In the genomic region with DNA sequence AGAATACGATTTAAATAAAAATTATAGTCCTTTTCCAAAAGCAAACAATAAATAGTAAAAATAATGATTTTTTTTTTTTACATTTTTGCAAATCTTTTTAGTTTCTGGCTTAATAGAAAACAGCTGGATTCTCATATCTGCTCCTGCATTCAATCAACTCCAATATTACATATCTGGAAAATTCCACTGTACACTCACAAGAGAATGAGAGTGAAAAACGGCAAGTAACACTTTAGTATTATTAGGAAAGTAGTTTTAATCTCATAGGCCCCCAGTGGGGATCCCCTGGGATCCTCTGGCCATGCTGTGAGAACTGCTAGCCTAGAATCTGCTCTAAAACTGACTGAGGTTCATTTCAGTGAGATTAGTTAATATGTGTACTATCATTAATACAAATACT, we compare ENCODE assay signal across 26 cellular contexts.
"Had no signal": no experiment of that assay in that cellular context is flagged by ENCODE, and none has a peak within 500 bp of the region (broad histone marks: within the 10 kb centered on the region; RNA-seq: fewer than 3 reads in every experiment).

No MANE protein-coding gene starts in this region.

- H3K27ac ChIP-seq: adrenal gland, ascending aorta, brain microvascular endothelial cell, esophagus muscularis mucosa, foreskin keratinocyte, parathyroid adenoma, right lobe of liver, skin epidermis, tibial artery had no signal

- H2AFZ ChIP-seq: parathyroid adenoma had no signal

- H3K27me3 ChIP-seq: adrenal gland, ascending aorta, brain microvascular endothelial cell, esophagus muscularis mucosa, foreskin keratinocyte, right lobe of liver, tibial artery had no signal

- H3K9me3 ChIP-seq: adrenal gland, ascending aorta, esophagus muscularis mucosa, right lobe of liver, tibial artery had no signal

- H3K79me2 ChIP-seq: parathyroid adenoma had no signal

- FAIRE-seq: endothelial cell of umbilical vein had no signal

- ATAC-seq: activated naive CD4-positive, alpha-beta T cell treated with anti-CD3 and anti-CD28 coated beads, Interleukin-2, amount 50 U/mL, for 72 hours; activated T-helper 17 cell treated with anti-CD3 and anti-CD28 coated beads, Interleukin-2, amount 50 U/mL, for 72 hours; foreskin keratinocyte; right lobe of liver; stimulated activated effector memory CD8-positive, alpha-beta T cell treated with anti-CD3 and anti-CD28 coated beads, Interleukin-12 subunit alpha, Interleukin-12 subunit beta, amount 100 ng/mL, for 72 hours; stimulated activated naive CD8-positive, alpha-beta T cell treated with anti-CD3 and anti-CD28 coated beads, Interleukin-15, amount 100 ng/mL, for 72 hours; T-cell had no signal

- H3K36me3 ChIP-seq: adrenal gland, ascending aorta, brain microvascular endothelial cell, esophagus muscularis mucosa, right lobe of liver, tibial artery had no signal

- H3K4me1 ChIP-seq: adrenal gland, ascending aorta, foreskin keratinocyte, parathyroid adenoma, right lobe of liver had no signal

- H3K9ac ChIP-seq: parathyroid adenoma had no signal

- H3K4me3 ChIP-seq: adrenal gland, ascending aorta, esophagus muscularis mucosa, right lobe of liver, skin epidermis, tibial artery had no signal

- DNase-seq: activated CD4-positive, alpha-beta T cell treated with anti-CD3 and anti-CD28 coated beads for 1 hour; activated CD4-positive, alpha-beta T cell treated with anti-CD3 and anti-CD28 coated beads, Interleukin-2, amount 50 U/mL, for 4 hours; activated CD8-positive, alpha-beta memory T cell treated with anti-CD3 and anti-CD28 coated beads for 24 hours; activated CD8-positive, alpha-beta memory T cell treated with anti-CD3 and anti-CD28 coated beads, Interleukin-2, amount 50 U/mL, for 4 hours; activated T-cell treated with anti-CD3 and anti-CD28 coated beads, Interleukin-2, amount 50 U/mL, for 24 hours; adrenal gland; brain microvascular endothelial cell; central memory CD4-positive, alpha-beta T cell; effector memory CD4-positive, alpha-beta T cell; foreskin keratinocyte; hippocampal formation; nephron progenitor cell; nucleus accumbens; right lobe of liver; stimulated activated CD4-positive, alpha-beta T cell treated with anti-CD3 and anti-CD28 coated beads, Interleukin-2, amount 100 ng/mL, for 24 hours; stimulated activated naive CD8-positive, alpha-beta T cell treated with anti-CD3 and anti-CD28 coated beads, Interleukin-15, amount 100 ng/mL, for 72 hours; T-cell; tibial artery had no signal
